Comparison of ENCODE assay signal across 15 cellular contexts in genomic region chr1:70442486-70442885, GRCh38.
"Had no signal": no experiment of that assay in that cellular context is flagged by ENCODE, and none has a peak within 500 bp of the region (broad histone marks: within the 10 kb centered on the region; RNA-seq: fewer than 3 reads in every experiment).

No MANE protein-coding gene starts in this region.

- H3K9me3 Mint-ChIP-seq: activated naive CD8-positive, alpha-beta T cell treated with anti-CD3 and anti-CD28 coated beads for 36 hours had no signal

- H3K4me3 ChIP-seq: esophagus squamous epithelium, gastroesophageal sphincter, pancreas, tibial artery, uterus had no signal

- H3K4me3 Mint-ChIP-seq: activated CD8-positive, alpha-beta memory T cell treated with anti-CD3 and anti-CD28 coated beads, Interleukin-2, amount 10 ng/mL, durations not matched to agents 7 days and 5 days; activated naive CD8-positive, alpha-beta T cell treated with anti-CD3 and anti-CD28 coated beads for 36 hours had no signal

- H3K27me3 Mint-ChIP-seq: activated CD8-positive, alpha-beta memory T cell treated with anti-CD3 and anti-CD28 coated beads, Interleukin-2, amount 10 ng/mL, durations not matched to agents 7 days and 5 days; activated naive CD8-positive, alpha-beta T cell treated with anti-CD3 and anti-CD28 coated beads for 36 hours had no signal

- DNase-seq: activated CD4-positive, alpha-beta T cell treated with anti-CD3 and anti-CD28 coated beads, Interleukin-2, amount 50 U/mL, for 48 hours; activated CD4-positive, CD25-positive, alpha-beta regulatory T cell treated with anti-CD3 and anti-CD28 coated beads, Interleukin-2, amount 50 U/mL, for 72 hours; activated CD8-positive, alpha-beta memory T cell treated with anti-CD3 and anti-CD28 coated beads, Interleukin-2, amount 10 ng/mL, durations not matched to agents 7 days and 5 days; activated gamma-delta T cell treated with Interleukin-2 at 50 U/mL for 16 hours; activated naive CD8-positive, alpha-beta T cell treated with anti-CD3 and anti-CD28 coated beads for 36 hours; activated T-cell treated with anti-CD3 and anti-CD28 coated beads, Interleukin-2, amount 50 U/mL, for 48 hours; anterior cingulate cortex; esophagus squamous epithelium; kidney; left ventricle myocardium superior; pancreas; retina; tibial artery; uterus had no signal

- H3K9me3 ChIP-seq: esophagus squamous epithelium, gastroesophageal sphincter, tibial artery, uterus had no signal

- H3K36me3 ChIP-seq: esophagus squamous epithelium, pancreas, uterus had no signal

- H3K27ac Mint-ChIP-seq: activated CD8-positive, alpha-beta memory T cell treated with anti-CD3 and anti-CD28 coated beads, Interleukin-2, amount 10 ng/mL, durations not matched to agents 7 days and 5 days; activated naive CD8-positive, alpha-beta T cell treated with anti-CD3 and anti-CD28 coated beads for 36 hours had no signal

- H3K27me3 ChIP-seq: esophagus squamous epithelium, gastroesophageal sphincter, pancreas, tibial artery, uterus had no signal

- H3K27ac ChIP-seq: esophagus squamous epithelium, gastroesophageal sphincter, pancreas, tibial artery had no signal

- ATAC-seq: activated CD8-positive, alpha-beta memory T cell treated with anti-CD3 and anti-CD28 coated beads, Interleukin-2, amount 10 ng/mL, durations not matched to agents 7 days and 5 days; gastroesophageal sphincter; pancreas had no signal

- H3K4me1 ChIP-seq: esophagus squamous epithelium, pancreas, tibial artery, uterus had no signal
